ENCODE assay signal across 24 cellular contexts in the genomic region with DNA sequence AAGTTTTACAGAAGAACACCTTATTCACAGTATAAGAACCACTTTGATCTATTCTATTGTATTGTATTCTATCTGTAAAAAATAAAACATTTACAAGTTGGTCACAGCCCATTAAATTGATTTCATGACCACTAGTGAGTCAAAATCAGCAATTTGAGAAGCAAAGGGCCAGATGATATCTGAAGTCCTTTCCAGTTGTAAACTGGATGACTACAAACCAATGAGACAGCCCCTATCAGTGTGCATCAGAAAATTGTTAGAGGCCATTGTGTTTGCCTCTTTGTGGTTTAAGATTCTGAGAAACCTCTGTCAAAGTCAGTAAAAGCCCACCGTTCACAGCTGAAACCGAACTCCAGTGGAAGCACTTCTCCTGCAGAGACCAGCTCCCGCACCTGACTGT.
"Had no signal": no experiment of that assay in that cellular context is flagged by ENCODE, and none has a peak within 500 bp of the region (broad histone marks: within the 10 kb centered on the region; RNA-seq: fewer than 3 reads in every experiment).

No MANE protein-coding gene starts in this region.

- H3K4me1 ChIP-seq: breast epithelium, neural progenitor cell, suprapubic skin, tibial artery, upper lobe of right lung had no signal

- H3K4me2 ChIP-seq: neural progenitor cell had no signal

- FAIRE-seq: islet of Langerhans had no signal

- H3K4me3 Mint-ChIP-seq: activated naive CD4-positive, alpha-beta T cell treated with anti-CD3 and anti-CD28 coated beads, Interleukin-2, amount 50 U/mL, for 24 hours; endodermal cell; neural progenitor cell had no signal

- H3K27me3 ChIP-seq: breast epithelium, esophagus squamous epithelium, neural progenitor cell, suprapubic skin, tibial artery, upper lobe of right lung had no signal

- H3K27ac ChIP-seq: breast epithelium, esophagus squamous epithelium, neural progenitor cell, suprapubic skin, tibial artery, upper lobe of right lung, WERI-Rb-1 had no signal

- H2AFZ ChIP-seq: neural progenitor cell had no signal

- DNase-seq: activated CD4-positive, alpha-beta T cell treated with anti-CD3 and anti-CD28 coated beads for 48 hours; activated CD4-positive, alpha-beta T cell treated with anti-CD3 and anti-CD28 coated beads, Interleukin-2, amount 50 U/mL, for 48 hours; activated CD8-positive, alpha-beta memory T cell treated with anti-CD3 and anti-CD28 coated beads for 24 hours; activated gamma-delta T cell; central memory CD4-positive, alpha-beta T cell; endodermal cell; esophagus squamous epithelium; foreskin melanocyte; left cardiac atrium; left ventricle myocardium superior; occipital lobe; right cardiac atrium; stimulated activated CD4-positive, alpha-beta T cell treated with anti-CD3 and anti-CD28 coated beads, Interleukin-15, amount 100 ng/mL, for 24 hours; stimulated activated CD4-positive, alpha-beta T cell treated with anti-CD3 and anti-CD28 coated beads, Interleukin-2, amount 100 ng/mL, for 24 hours; stimulated activated naive CD4-positive, alpha-beta T cell; tibial artery; upper lobe of right lung; WERI-Rb-1 had no signal

- H3K4me3 ChIP-seq: breast epithelium, esophagus squamous epithelium, neural progenitor cell, suprapubic skin, tibial artery, upper lobe of right lung had no signal

- ATAC-seq: activated CD4-positive, CD25-positive, alpha-beta regulatory T cell treated with anti-CD3 and anti-CD28 coated beads, Interleukin-2, amount 50 U/mL, for 24 hours; left cardiac atrium; left ventricle myocardium superior; right cardiac atrium; upper lobe of right lung had no signal

- H3K4me1 Mint-ChIP-seq: activated naive CD4-positive, alpha-beta T cell treated with anti-CD3 and anti-CD28 coated beads, Interleukin-2, amount 50 U/mL, for 24 hours; neural progenitor cell had no signal

- H3K36me3 Mint-ChIP-seq: activated naive CD4-positive, alpha-beta T cell treated with anti-CD3 and anti-CD28 coated beads, Interleukin-2, amount 50 U/mL, for 24 hours; neural progenitor cell had no signal

- H3K9me3 ChIP-seq: breast epithelium, esophagus squamous epithelium, suprapubic skin, tibial artery, upper lobe of right lung had no signal

- H3K9ac ChIP-seq: neural progenitor cell had no signal

- H3K36me3 ChIP-seq: breast epithelium, esophagus squamous epithelium, neural progenitor cell, suprapubic skin, tibial artery, upper lobe of right lung, WERI-Rb-1 had no signal

- H3K27me3 Mint-ChIP-seq: activated naive CD4-positive, alpha-beta T cell treated with anti-CD3 and anti-CD28 coated beads, Interleukin-2, amount 50 U/mL, for 24 hours had no signal

- H3K27ac Mint-ChIP-seq: activated naive CD4-positive, alpha-beta T cell treated with anti-CD3 and anti-CD28 coated beads, Interleukin-2, amount 50 U/mL, for 24 hours; endodermal cell; neural progenitor cell had no signal
